ENCODE assay signal across 9 cellular contexts in the genomic region with DNA sequence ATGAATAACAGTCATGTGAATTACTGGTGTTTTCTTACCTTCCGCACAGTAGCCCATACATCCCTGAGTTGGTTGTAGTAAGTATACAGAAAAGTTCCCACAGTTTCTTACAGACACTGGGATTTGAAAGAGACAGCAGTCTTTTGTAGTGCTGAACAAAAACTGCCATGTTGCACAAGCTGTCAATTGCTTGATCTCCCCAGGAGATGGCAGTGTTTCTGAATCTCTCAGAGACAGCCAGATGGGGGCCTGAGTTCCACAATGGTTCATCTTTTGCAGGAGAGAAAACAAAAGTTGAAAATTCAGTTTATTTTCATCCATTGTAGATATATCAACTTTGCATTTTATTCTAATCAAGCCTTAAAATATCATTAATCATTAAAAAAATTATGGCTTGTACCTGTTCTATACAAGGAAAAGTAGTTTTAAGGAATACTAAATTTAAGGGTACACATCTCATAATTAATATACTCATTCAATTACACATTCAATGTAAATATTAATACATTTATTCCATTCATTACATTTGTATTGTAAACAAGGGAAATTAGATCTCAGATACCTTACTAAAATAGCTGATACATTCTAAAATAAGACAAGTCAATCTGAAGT. TPM values are rescaled to one million over a fixed set of nuclear protein-coding genes. Genes with fewer than 3 reads are reported as not detected.
A peak's percentile ranks its signal among the peaks of the same experiment; 100 is the strongest.
DNase-seq lines count a peak whose midpoint lies in the region; ATAC-seq and TF ChIP-seq lines count a peak whose summit lies in the region.
"Had no signal": no experiment of that assay in that cellular context is flagged by ENCODE, and none has a peak within 500 bp of the region (broad histone marks: within the 10 kb centered on the region; RNA-seq: fewer than 3 reads in every experiment).

No MANE protein-coding gene starts in this region.

- peak; percentile 78 for TF ChIP-seq CTCF in foreskin keratinocyte (conservative IDR thresholded peaks at IDR 0.05)

- no peaks in the 10 kb centered on the region for H3K27me3 ChIP-seq in foreskin keratinocyte
- H3K27me3 ChIP-seq: BLaER1 had no signal

- DNase-seq in NCI-H1105 treated with DMSO at 0.1 percent for 48 hours (lab: John Stamatoyannopoulos, UW) (peak; percentile 30), NCI-H1105 (lab: John Stamatoyannopoulos, UW) (no peak), NCI-H460 (ENCODE audit: extremely low read depth, low read depth) (peak; percentile 72), foreskin keratinocyte (peak; percentile 18 to 42), retina (peak; percentile 39)
- peak; percentile 17 to 48 for DNase-seq in activated CD4-positive, alpha-beta T cell treated with anti-CD3 and anti-CD28 coated beads, Interleukin-2, amount 50 U/mL, for 48 hours

- peaks cover 2% of the 10 kb centered on the region for H3K4me1 ChIP-seq in foreskin keratinocyte
- H3K4me1 ChIP-seq: BLaER1 had no signal

- no peak overlapping the region for H3K27ac ChIP-seq in foreskin keratinocyte
- H3K27ac ChIP-seq: BLaER1 had no signal

- ATAC-seq in GM21367 (IDR thresholded peaks at IDR 0.05; ENCODE audit: unreplicated experiment) (peak; percentile 94), HG03469 (IDR thresholded peaks at IDR 0.05; ENCODE audit: unreplicated experiment) (peak; percentile 96), foreskin keratinocyte (peak; percentile 92)

RNA-seq across cellular contexts. Expression of a gene that starts 14.5 kb away (rescaled TPM):
- total RNA-seq in NCI-H460 (2014; rRNA removed; shearing (Covaris generic)), result 3.1 and 4.0 TPM in 2 replicates
- polyA plus RNA-seq in NCI-H460 (2014; cell fraction: nucleus; rRNA removed), result 9.3 and 21.8 TPM in 2 replicates
- total RNA-seq in foreskin keratinocyte, result 1.0 and 2.9 TPM in 2 replicates
- 0.09 and 1.3 TPM in 2 replicates for polyA plus RNA-seq in foreskin keratinocyte
